13 cellular contexts compared by ENCODE assay signal in the genomic region with DNA sequence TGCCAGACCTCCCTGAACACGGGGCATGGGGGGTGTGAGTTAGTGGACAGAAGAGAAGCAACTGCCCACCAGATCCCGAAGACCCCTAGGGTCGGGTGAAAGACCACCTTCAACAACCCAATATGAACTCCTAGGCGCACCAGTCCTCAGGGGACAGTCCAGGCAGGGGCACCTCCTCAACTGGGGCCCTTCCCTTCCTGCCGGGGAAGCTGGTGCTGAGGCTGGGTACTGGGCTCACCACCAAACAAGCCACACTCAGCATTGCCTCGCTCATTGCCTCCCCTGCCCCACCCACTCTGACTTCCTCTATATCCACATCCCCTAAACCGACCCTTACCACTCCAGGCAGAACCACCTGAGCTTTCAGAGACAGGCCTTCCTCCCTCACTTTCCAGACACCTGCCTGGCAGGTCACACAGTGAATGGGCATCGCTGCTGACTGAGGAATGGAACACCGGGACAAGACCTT. TPM values are rescaled to one million over a fixed set of nuclear protein-coding genes. Genes with fewer than 3 reads are reported as not detected.
DNase-seq lines count a peak whose midpoint lies in the region; ATAC-seq and FAIRE-seq lines count a peak whose summit lies in the region.
"Had no signal": no experiment of that assay in that cellular context is flagged by ENCODE, and none has a peak within 500 bp of the region (broad histone marks: within the 10 kb centered on the region; RNA-seq: fewer than 3 reads in every experiment).

No MANE protein-coding gene starts in this region.

- peaks cover 84% of the 10 kb centered on the region for H3K4me1 Mint-ChIP-seq in activated T-helper 1 cell treated with anti-CD3 and anti-CD28 coated beads, Interleukin-12 subunit alpha, Interleukin-12 subunit beta, Interleukin-2, Interleukin-4 antibody, amounts not matched to agents 30 ng/mL and 10 ng/mL and 1 ng/mL, durations not matched to agents 14 hours and 24 hours and 36 hours (ENCODE audit: low read depth)

- H3K27me3 Mint-ChIP-seq in activated T-helper 1 cell treated with anti-CD3 and anti-CD28 coated beads, Interleukin-12 subunit alpha, Interleukin-12 subunit beta, Interleukin-2, Interleukin-4 antibody, amounts not matched to agents 30 ng/mL and 10 ng/mL and 1 ng/mL, durations not matched to agents 14 hours and 24 hours and 36 hours (ENCODE audit: insufficient read depth): no peaks in the 10 kb centered on the region

- H3K4me3 ChIP-seq in aorta (ENCODE audit: low read length in 2 of 2): no peak overlapping the region

- peak overlapping the region; percentile 86 for H3K27ac Mint-ChIP-seq in activated T-helper 1 cell treated with anti-CD3 and anti-CD28 coated beads, Interleukin-12 subunit alpha, Interleukin-12 subunit beta, Interleukin-2, Interleukin-4 antibody, amounts not matched to agents 30 ng/mL and 10 ng/mL and 1 ng/mL, durations not matched to agents 14 hours and 24 hours and 36 hours

- peaks cover 45% of the 10 kb centered on the region for H3K36me3 Mint-ChIP-seq in activated T-helper 1 cell treated with anti-CD3 and anti-CD28 coated beads, Interleukin-12 subunit alpha, Interleukin-12 subunit beta, Interleukin-2, Interleukin-4 antibody, amounts not matched to agents 30 ng/mL and 10 ng/mL and 1 ng/mL, durations not matched to agents 14 hours and 24 hours and 36 hours (ENCODE audit: low read depth)

- H3K27ac ChIP-seq in layer of hippocampus (ENCODE audit: low read depth, low read length): peak overlapping the region; percentile 94
- no peak overlapping the region for H3K27ac ChIP-seq in aorta (ENCODE audit: low read depth in 1 of 2, low read length in 2 of 2)

- H3K27me3 ChIP-seq in layer of hippocampus (ENCODE audit: control insufficient read depth, insufficient read depth, low read length) (no peaks in the 10 kb centered on the region), aorta (ENCODE audit: control insufficient read depth in 1 of 2, insufficient read depth in 2 of 2, low read length in 1 of 2) (no peaks in the 10 kb centered on the region)

- intact Hi-C loops in activated T-helper 1 cell treated with anti-CD3 and anti-CD28 coated beads, Interleukin-12 subunit alpha, Interleukin-12 subunit beta, Interleukin-2, Interleukin-4 antibody, amounts not matched to agents 30 ng/mL and 10 ng/mL and 1 ng/mL, durations not matched to agents 14 hours and 24 hours and 36 hours (cut with micrococcal nuclease): no loop called here
- intact Hi-C loops in aorta (cut with DNase I): no loop called here

- ATAC-seq in aorta (ENCODE audit: low FRiP score) (peak; percentile 40), GM19351 (IDR thresholded peaks at IDR 0.05; ENCODE audit: unreplicated experiment) (no peak)
- ATAC-seq: HCT116 had no signal

- H3K4me3 Mint-ChIP-seq in activated T-helper 1 cell treated with anti-CD3 and anti-CD28 coated beads, Interleukin-12 subunit alpha, Interleukin-12 subunit beta, Interleukin-2, Interleukin-4 antibody, amounts not matched to agents 30 ng/mL and 10 ng/mL and 1 ng/mL, durations not matched to agents 14 hours and 24 hours and 36 hours: peak overlapping the region; percentile 67

- no peaks in the 10 kb centered on the region for H3K36me3 ChIP-seq in aorta (ENCODE audit: control insufficient read depth in 1 of 2, insufficient read depth in 2 of 2, low read length in 1 of 2)

- WGBS in aorta, 2 donors: 92 to 94% methylated on average over 9 of the region's 9 CpGs

- FAIRE-seq in frontal cortex (lab: Jason Lieb, UNC): no peak

- H3K9me3 Mint-ChIP-seq in activated T-helper 1 cell treated with anti-CD3 and anti-CD28 coated beads, Interleukin-12 subunit alpha, Interleukin-12 subunit beta, Interleukin-2, Interleukin-4 antibody, amounts not matched to agents 30 ng/mL and 10 ng/mL and 1 ng/mL, durations not matched to agents 14 hours and 24 hours and 36 hours: no peaks in the 10 kb centered on the region

- no peaks in the 10 kb centered on the region for H3K9me3 ChIP-seq in aorta (ENCODE audit: control insufficient read depth, low read length)

- no peaks in the 10 kb centered on the region for H3K4me1 ChIP-seq in aorta (ENCODE audit: control insufficient read depth in 1 of 2, insufficient read depth in 2 of 2, low read length in 2 of 2)

- peak; percentile 50 for DNase-seq in stimulated activated CD4-positive, alpha-beta T cell treated with anti-CD3 and anti-CD28 coated beads, Interleukin-15, amount 100 ng/mL, for 24 hours
- DNase-seq in stimulated activated CD4-positive, alpha-beta T cell treated with anti-CD3 and anti-CD28 coated beads, Interleukin-1b, Interleukin-23, amount 100 ng/mL, for 48 hours: no peak
- DNase-seq in activated T-helper 1 cell treated with anti-CD3 and anti-CD28 coated beads, Interleukin-12 subunit alpha, Interleukin-12 subunit beta, Interleukin-2, Interleukin-4 antibody, amounts not matched to agents 30 ng/mL and 10 ng/mL and 1 ng/mL, durations not matched to agents 14 hours and 24 hours and 36 hours (ENCODE audit: low spot score): peak; percentile 34
- DNase-seq in aorta (peak in 1 of 2 donors; percentile 65), cerebellar cortex (ENCODE audit: low spot score) (no peak), frontal cortex (ENCODE audit: low spot score in 2 of 2) (no peak)
- DNase-seq: AML-193; foreskin fibroblast; NCI-H446 treated with DMSO at 0.1 percent for 48 hours; stimulated activated CD4-positive, alpha-beta T cell treated with anti-CD3 and anti-CD28 coated beads, Interleukin-2, amount 100 ng/mL, for 48 hours had no signal

RNA-seq across cellular contexts. Expression of a gene that starts 42.5 kb away (rescaled TPM):
- total RNA-seq in activated T-helper 1 cell treated with anti-CD3 and anti-CD28 coated beads, Interleukin-12 subunit alpha, Interleukin-12 subunit beta, Interleukin-2, Interleukin-4 antibody, amounts not matched to agents 30 ng/mL and 10 ng/mL and 1 ng/mL, durations not matched to agents 14 hours and 24 hours and 36 hours: 388 and 411 TPM in 2 replicates
- 10 to 100 TPM; 24.7 to 26.2 TPM for total RNA-seq in aorta
- 1 to 10 TPM; 1.4 to 2.4 TPM for polyA plus RNA-seq in aorta
- 7.7 TPM for total RNA-seq in frontal cortex

Comparison
In these comparisons a context has a peak if more than half of its experiments do, and no peak if none do; other contexts are left out.
1. DNase-seq: peak in stimulated activated CD4-positive, alpha-beta T cell treated with anti-CD3 and anti-CD28 coated beads, Interleukin-15, amount 100 ng/mL, for 24 hours (single experiment) and activated T-helper 1 cell treated with anti-CD3 and anti-CD28 coated beads, Interleukin-12 subunit alpha, Interleukin-12 subunit beta, Interleukin-2, Interleukin-4 antibody, amounts not matched to agents 30 ng/mL and 10 ng/mL and 1 ng/mL, durations not matched to agents 14 hours and 24 hours and 36 hours (single experiment); none in stimulated activated CD4-positive, alpha-beta T cell treated with anti-CD3 and anti-CD28 coated beads, Interleukin-1b, Interleukin-23, amount 100 ng/mL, for 48 hours (single experiment), cerebellar cortex (single experiment) and frontal cortex (0 of 2).
2. RNA of a gene that starts 42.5 kb away (total RNA-seq): 388 to 411 TPM in activated T-helper 1 cell treated with anti-CD3 and anti-CD28 coated beads, Interleukin-12 subunit alpha, Interleukin-12 subunit beta, Interleukin-2, Interleukin-4 antibody, amounts not matched to agents 30 ng/mL and 10 ng/mL and 1 ng/mL, durations not matched to agents 14 hours and 24 hours and 36 hours; 24.7 to 26.2 TPM in aorta and 7.7 TPM in frontal cortex (single experiment); every median in the first group is over 10 times any median in the second.